In genomic region chr15:100918034-100918689, GRCh38 we compare ENCODE assay signal across 8 cellular contexts. TPM values are rescaled to one million over a fixed set of nuclear protein-coding genes. Genes with fewer than 3 reads are reported as not detected.
DNase-seq lines count a peak whose midpoint lies in the region; ATAC-seq, FAIRE-seq and TF ChIP-seq lines count a peak whose summit lies in the region.

No MANE protein-coding gene starts in this region.

- peaks cover 26% of the 10 kb centered on the region for H3K9me3 ChIP-seq in A549

- H3K4me2 ChIP-seq in A549: peak overlapping the region; percentile 92

- peak overlapping the region; percentile 79 for H3K4me3 ChIP-seq in A549

- TF ChIP-seq CTCF in A549 (IDR thresholded peaks at IDR 0.05): peak; percentile 97

- peak overlapping the region; percentile 94 to 95 for H3K27ac ChIP-seq in A549

- H3K4me1 ChIP-seq in A549: peaks cover 17% of the 10 kb centered on the region

- no peak for TF ChIP-seq EP300 in A549 (IDR thresholded peaks at IDR 0.05)

- no peak for FAIRE-seq in A549 (lab: Jason Lieb, UNC)

- peak; percentile 81 to 94 for ATAC-seq in A549
- ATAC-seq in GM18498 (IDR thresholded peaks at IDR 0.05; ENCODE audit: unreplicated experiment): peak; percentile 71
- ATAC-seq in HG02938 (IDR thresholded peaks at IDR 0.05; ENCODE audit: unreplicated experiment): peak; percentile 55

- CTCF ChIA-PET in A549 (lab: Yijun Ruan, JAX): interaction anchor here (0.6 to 23.2 kb wide), 75 partner anchors 11 to 350 kb away, joined by 3 to 950 read pairs (median 5); partner anchors contain the start of genes ASB7 and LINS1

- TF ChIP-seq RAD21 in A549 (conservative IDR thresholded peaks at IDR 0.05 in 1 of 2, IDR thresholded peaks at IDR 0.05 in 1 of 2): peak; percentile 90 to 97

- peak; percentile 92 to 97 for DNase-seq in A549 (ENCODE audit: low read depth in 1 of 2, low spot score in 1 of 2)
- peak; percentile 56 for DNase-seq in NCI-H2227 (lab: John Stamatoyannopoulos, UW; ENCODE audit: unreplicated experiment)
- peak; percentile 44 to 47 for DNase-seq in activated CD4-positive, alpha-beta T cell treated with anti-CD3 and anti-CD28 coated beads, Interleukin-2, amount 50 U/mL, for 4 hours
- DNase-seq in effector CD4-positive, alpha-beta T cell: peak; percentile 18
- peak; percentile 74 to 77 for DNase-seq in lung microvascular endothelial cell (ENCODE audit: low read depth in 2 of 2)
- DNase-seq in stimulated activated CD8-positive, alpha-beta memory T cell treated with anti-CD3 and anti-CD28 coated beads, Interleukin-12 subunit alpha, Interleukin-12 subunit beta, amount 100 ng/mL, for 1 hour (ENCODE audit: low read depth): peak; percentile 28

- WGBS in A549 (ENCODE audit: missing lambda C conversion rate): 1% methylated on average over 31 of the region's 42 CpGs

- POLR2A ChIA-PET in A549 (lab: Yijun Ruan, JAX): interaction anchor here (1.0 to 4.7 kb wide), 8 partner anchors 14 to 316 kb away, joined by 3 to 52 read pairs (median 4); partner anchors contain the start of genes ASB7 and LINS1

- TF ChIP-seq POLR2A in A549 (IDR thresholded peaks at IDR 0.05; ENCODE audit: low read length): peak; percentile 55

TF ChIP-seq in A549, 52 proteins besides CTCF, POLR2A, EP300 and RAD21 (continues in another document):
- TF ChIP-seq HEYL (CRISPR knock-in tag; IDR thresholded peaks at IDR 0.05) (no peak), ESRRA (IDR thresholded peaks at IDR 0.05; ENCODE audit: borderline replicate concordance, low read length) (no peak), EHMT2 (IDR thresholded peaks at IDR 0.05; ENCODE audit: low read depth) (no peak), FOSB (CRISPR knock-in tag; IDR thresholded peaks at IDR 0.05) (peak; percentile 22; the same call in 1 of the 2 replicates), MAX (IDR thresholded peaks at IDR 0.05) (peak; percentile 89), REST (IDR thresholded peaks at IDR 0.05) (no peak), JUNB (IDR thresholded peaks at IDR 0.05) (no peak), MYC (IDR thresholded peaks at IDR 0.05; ENCODE audit: borderline replicate concordance, low read length) (peak; percentile 78; the same call in 1 of the 2 replicates), EHF (CRISPR knock-in tag; IDR thresholded peaks at IDR 0.05) (0 out of 2 replicates have a peak, but pooled peaks have one; percentile 20), HES2 (IDR thresholded peaks at IDR 0.05) (no peak), POLR2AphosphoS2 (conservative IDR thresholded peaks at IDR 0.05; ENCODE audit: low read length) (no peak), RCOR1 (IDR thresholded peaks at IDR 0.05; ENCODE audit: low read depth, low read length) (no peak), CEBPB (IDR thresholded peaks at IDR 0.05) (no peak), PBX3 (IDR thresholded peaks at IDR 0.05) (0 out of 2 replicates have a peak, but pooled peaks have one; percentile 47), ATOH8 (CRISPR knock-in tag; IDR thresholded peaks at IDR 0.05; ENCODE audit: low read depth) (no peak), GATA3 (IDR thresholded peaks at IDR 0.05; ENCODE audit: borderline replicate concordance) (peak; percentile 22; the same call in 1 of the 2 replicates), SMC3 (IDR thresholded peaks at IDR 0.05) (peak; percentile 99), NPAS2 (CRISPR knock-in tag; IDR thresholded peaks at IDR 0.05; ENCODE audit: borderline replicate concordance) (no peak), ELK1 (IDR thresholded peaks at IDR 0.05; ENCODE audit: low read depth, low read length) (no peak), CBX8 (IDR thresholded peaks at IDR 0.05) (no peak), ZFP36 (IDR thresholded peaks at IDR 0.05; ENCODE audit: borderline replicate concordance, partially characterized antibody) (no peak), HOXA7 (CRISPR knock-in tag; IDR thresholded peaks at IDR 0.05) (no peak), TFCP2L1 (CRISPR knock-in tag; IDR thresholded peaks at IDR 0.05) (no peak), KDM5A (IDR thresholded peaks at IDR 0.05) (no peak), RFX5 (IDR thresholded peaks at IDR 0.05) (no peak), CHD2 (IDR thresholded peaks at IDR 0.05; ENCODE audit: low read length, partially characterized antibody) (no peak), SREBF2 (IDR thresholded peaks at IDR 0.05) (no peak), ZC3H11A (IDR thresholded peaks at IDR 0.05) (no peak), BHLHE40 (IDR thresholded peaks at IDR 0.05; ENCODE audit: low read depth, low read length) (no peak), MAZ (IDR thresholded peaks at IDR 0.05; ENCODE audit: borderline replicate concordance, low read depth, low read length) (no peak), JUN (IDR thresholded peaks at IDR 0.05) (peak in 1 of 2 experiments; percentile 82; a peak in 3 of 5 replicates), FOXS1 (CRISPR knock-in tag; IDR thresholded peaks at IDR 0.05) (no peak)

RNA-seq across cellular contexts. Expression of gene LRRK1, which starts 1.0 kb away (rescaled TPM):
- 12.2 and 14.5 TPM in 2 replicates for polyA plus RNA-seq in A549 (2011; rRNA removed)
- polyA plus RNA-seq in A549 (2012; cell fraction: cytosol; rRNA removed): 16.0 and 20.2 TPM in 2 replicates
- polyA plus RNA-seq in A549 (2012; cell fraction: nucleus; rRNA removed): 54.6 and 61.1 TPM in 2 replicates
- polyA plus RNA-seq in A549 (2017; fragmentation: RNase III; extraction: RNeasy Plus Mini Kit Qiagen cat#74134 plus additional on column Dnase treatment): 17.7 to 19.5 TPM (median 18.6 TPM) in 3 replicates
- polyA minus RNA-seq in A549 (2011; rRNA and poly(A)+ RNA removed): 29.3 and 34.0 TPM in 2 replicates
- 4.4 and 4.8 TPM in 2 replicates for total RNA-seq in lung microvascular endothelial cell

RNA-seq across cellular contexts. Expression of gene ALDH1A3, which starts 38.5 kb away (rescaled TPM):
- polyA plus RNA-seq in A549 (2011; rRNA removed): 9.3 and 11.9 TPM in 2 replicates
- 13.4 and 14.7 TPM in 2 replicates for polyA plus RNA-seq in A549 (2012; cell fraction: cytosol; rRNA removed)
- 8.6 and 10.3 TPM in 2 replicates for polyA plus RNA-seq in A549 (2012; cell fraction: nucleus; rRNA removed)
- 11.5 to 13.9 TPM (median 12.2 TPM) in 3 replicates for polyA plus RNA-seq in A549 (2017; fragmentation: RNase III; extraction: RNeasy Plus Mini Kit Qiagen cat#74134 plus additional on column Dnase treatment)
- polyA minus RNA-seq in A549 (2011; rRNA and poly(A)+ RNA removed): 3.8 and 4.2 TPM in 2 replicates
- 16.1 and 22.2 TPM in 2 replicates for total RNA-seq in lung microvascular endothelial cell

Comparison
In these comparisons a context has a peak if more than half of its experiments do, and no peak if none do; other contexts are left out.
1. Peak in every context shown above with its lines: DNase-seq, ATAC-seq, H3K4me3 ChIP-seq and H3K27ac ChIP-seq.
2. DNase-seq: peak in every context shown above with its lines; median percentile 94 in A549; 76 in lung microvascular endothelial cell; 56 in NCI-H2227; 46 in activated CD4-positive, alpha-beta T cell treated with anti-CD3 and anti-CD28 coated beads, Interleukin-2, amount 50 U/mL, for 4 hours; 28 in stimulated activated CD8-positive, alpha-beta memory T cell treated with anti-CD3 and anti-CD28 coated beads, Interleukin-12 subunit alpha, Interleukin-12 subunit beta, amount 100 ng/mL, for 1 hour; 18 in effector CD4-positive, alpha-beta T cell.